Comparison of ENCODE assay signal across 8 cellular contexts in genomic region chr17:42531455-42532354, GRCh38. TPM values are rescaled to one million over a fixed set of nuclear protein-coding genes. Genes with fewer than 3 reads are reported as not detected.
A peak's percentile ranks its signal among the peaks of the same experiment; 100 is the strongest.
DNase-seq lines count a peak whose midpoint lies in the region; ATAC-seq and TF ChIP-seq lines count a peak whose summit lies in the region.

No MANE protein-coding gene starts in this region.

- H3K9ac ChIP-seq in Loucy (ENCODE audit: low read depth, low read length, poor library complexity, severe bottlenecking), result peak overlapping the region; percentile 75
- peak overlapping the region; percentile 38 to 83 (median 74) for H3K9ac ChIP-seq in skeletal muscle tissue (ENCODE audit: low read depth in 1 of 3, low read length in 3 of 3)

- H3K4me3 ChIP-seq in Loucy (ENCODE audit: low read length, poor library complexity, severe bottlenecking) (peak overlapping the region; percentile 69), brain microvascular endothelial cell (ENCODE audit: low read depth, low read length) (peak overlapping the region; percentile 56), skeletal muscle tissue (ENCODE audit: low read length in 3 of 3) (peak overlapping the region; percentile 71 to 80 (median 75))

- no peaks in the 10 kb centered on the region for H3K36me3 ChIP-seq in Loucy (ENCODE audit: insufficient read depth, low read length)
- no peaks in the 10 kb centered on the region for H3K36me3 ChIP-seq in brain microvascular endothelial cell (replicated peaks)
- no peaks in the 10 kb centered on the region for H3K36me3 ChIP-seq in skeletal muscle tissue (ENCODE audit: control insufficient read depth in 3 of 3, insufficient read depth in 3 of 3, low read length in 3 of 3)

- DNase-seq in G401 (ENCODE audit: low spot score) (peak; percentile 54), T-helper 2 cell (peak; percentile 25 to 58 (median 38)), brain microvascular endothelial cell (no peak), iPS-NIHi11 (ENCODE audit: low spot score) (peak; percentile 69)

- H3K79me2 ChIP-seq in Loucy (ENCODE audit: insufficient read depth, low read length), result peaks cover 20% of the 10 kb centered on the region

- H3K9me3 ChIP-seq in Loucy (ENCODE audit: insufficient read depth, low read depth, low read length), result no peaks in the 10 kb centered on the region
- no peaks in the 10 kb centered on the region for H3K9me3 ChIP-seq in skeletal muscle tissue (ENCODE audit: control insufficient read depth in 3 of 3, low read length in 3 of 3)

- no peaks in the 10 kb centered on the region for H3K27me3 ChIP-seq in Loucy (ENCODE audit: insufficient read depth, low read length, poor library complexity, severe bottlenecking)
- no peaks in the 10 kb centered on the region for H3K27me3 ChIP-seq in brain microvascular endothelial cell (replicated peaks)
- H3K27me3 ChIP-seq in skeletal muscle tissue (ENCODE audit: control insufficient read depth in 3 of 3, insufficient read depth in 3 of 3, low read length in 3 of 3), result no peaks in the 10 kb centered on the region

- in situ Hi-C loops in G401 (cut with HindIII; ENCODE audit: low sequenced_read_pairs), result loop anchor here (10.0 kb wide), 1 partner anchor 153 kb away; the partner anchor contains the start of genes CCR10 and CNTNAP1
- in situ Hi-C loops in brain microvascular endothelial cell (cut with HindIII; ENCODE audit: low pct_ligation_motif_present, low sequenced_read_pairs), result no loop called here

- H3K9me2 ChIP-seq in Loucy (replicated peaks; ENCODE audit: low read depth, low read length), result no peaks in the 10 kb centered on the region

- peak; percentile 26; the same call in 1 of the 2 replicates for TF ChIP-seq CTCF in Loucy (conservative IDR thresholded peaks at IDR 0.05; ENCODE audit: low read length)
- peak; percentile 48 for TF ChIP-seq CTCF in brain microvascular endothelial cell (IDR thresholded peaks at IDR 0.05; ENCODE audit: low read depth, low read length, missing control alignments)

- H3K4me2 ChIP-seq in Loucy (ENCODE audit: low read depth, low read length, poor library complexity, severe bottlenecking), result peak overlapping the region; percentile 72

- H2AFZ ChIP-seq in Loucy (ENCODE audit: low read length), result peak overlapping the region; percentile 74

- H3K27ac ChIP-seq in brain microvascular endothelial cell (no peak overlapping the region), skeletal muscle tissue (ENCODE audit: low read depth, low read length) (peak overlapping the region; percentile 48)

- H3F3A ChIP-seq in Loucy (ENCODE audit: low read depth), result peaks cover 17% of the 10 kb centered on the region

- H4K20me1 ChIP-seq in Loucy (ENCODE audit: insufficient read depth, low read length, poor library complexity, severe bottlenecking), result no peaks in the 10 kb centered on the region

- ATAC-seq in GM18909 (IDR thresholded peaks at IDR 0.05; ENCODE audit: poor library complexity, unreplicated experiment) (no peak), HG03439 (IDR thresholded peaks at IDR 0.05; ENCODE audit: unreplicated experiment) (no peak)

- H3K4me1 ChIP-seq in Loucy (ENCODE audit: insufficient read depth, low read length, poor library complexity, severe bottlenecking) (peaks cover 40% of the 10 kb centered on the region), skeletal muscle tissue (ENCODE audit: control insufficient read depth in 3 of 3, insufficient read depth in 3 of 3, low read length in 3 of 3) (peaks cover 26 to 28% (median 27%) of the 10 kb centered on the region in 3 donors)

RNA-seq across cellular contexts. Expression of gene NAGLU, which starts 4.3 kb away (rescaled TPM):
- total RNA-seq in G401 (2014; rRNA removed; shearing (Covaris generic)), result 49.3 and 83.0 TPM in 2 replicates
- total RNA-seq in skeletal muscle tissue, result 14.1 TPM

RNA-seq across cellular contexts. Expression of gene HSD17B1, which starts 21.0 kb away (rescaled TPM):
- 3.5 and 4.4 TPM in 2 replicates for total RNA-seq in G401 (2014; rRNA removed; shearing (Covaris generic))
- 1.6 TPM for total RNA-seq in skeletal muscle tissue

RNA-seq across cellular contexts. Expression of gene COASY, which starts 30.2 kb away (rescaled TPM):
- 11.9 and 19.2 TPM in 2 replicates for total RNA-seq in G401 (2014; rRNA removed; shearing (Covaris generic))
- 6.3 TPM for total RNA-seq in skeletal muscle tissue

RNA-seq across cellular contexts. Expression of gene MLX, which starts 35.2 kb away (rescaled TPM):
- total RNA-seq in G401 (2014; rRNA removed; shearing (Covaris generic)), result 14.1 and 44.7 TPM in 2 replicates
- 21.9 TPM for total RNA-seq in skeletal muscle tissue

RNA-seq across cellular contexts. Expression of gene PSMC3IP, which starts 45.8 kb away (rescaled TPM):
- total RNA-seq in G401 (2014; rRNA removed; shearing (Covaris generic)), result 6.2 and 14.9 TPM in 2 replicates
- total RNA-seq in skeletal muscle tissue, result 2.1 TPM
